ENCODE assay signal across 14 cellular contexts in the genomic region with DNA sequence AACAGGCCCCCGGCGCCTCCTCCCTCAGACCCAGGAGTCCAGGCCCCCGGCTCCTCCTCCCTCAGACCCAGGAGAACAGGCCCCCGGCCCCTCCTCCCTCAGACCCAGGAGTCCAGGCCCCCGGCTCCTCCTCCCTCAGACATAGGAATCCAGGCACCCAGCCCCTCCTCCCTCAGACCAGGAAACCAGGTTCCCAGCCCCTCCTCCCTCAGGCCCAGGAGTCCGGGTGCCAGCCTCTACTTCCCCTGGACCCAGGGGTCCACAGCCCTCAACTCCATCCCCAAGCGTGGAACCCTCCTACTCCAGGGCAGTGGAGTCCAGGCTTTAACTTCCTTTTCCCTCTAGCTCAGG. TPM values are rescaled to one million over a fixed set of nuclear protein-coding genes. Genes with fewer than 3 reads are reported as not detected.
DNase-seq lines count a peak whose midpoint lies in the region; ATAC-seq and TF ChIP-seq lines count a peak whose summit lies in the region.
"Had no signal": no experiment of that assay in that cellular context is flagged by ENCODE, and none has a peak within 500 bp of the region (broad histone marks: within the 10 kb centered on the region; RNA-seq: fewer than 3 reads in every experiment).

No MANE protein-coding gene starts in this region.

- POLR2A ChIA-PET in HCT116 (lab: Charles Lee) = interaction anchor here (1.6 to 2.0 kb wide), 3 partner anchors 17 to 35 kb away, joined by 8 to 29 read pairs (median 14); a partner anchor contains a TSS

- no CpG with 5 or more reads among the region's 7 CpGs for WGBS in iPS DF 6.9 (ENCODE audit: insufficient coverage, insufficient read length)
- WGBS in psoas muscle, 3 donors = 23 to 41% (median 32%) methylated on average over 5 to 6 of the region's 7 CpGs

- DNase-seq in HCT116 (ENCODE audit: low read depth, low spot score) = no peak
- DNase-seq in RWPE2 (ENCODE audit: low spot score) = no peak
- no peak for DNase-seq in iPS DF 6.9 (ENCODE audit: low read depth, low spot score)
- DNase-seq in psoas muscle = no peak
- DNase-seq in activated effector memory CD4-positive, alpha-beta T cell treated with anti-CD3 and anti-CD28 coated beads, Interleukin-2, amount 50 U/mL, for 16 hours = no peak
- no peak for DNase-seq in effector memory CD4-positive, alpha-beta T cell
- DNase-seq in amniotic stem cell (lab: John Stamatoyannopoulos, UW) = no peak
- DNase-seq: activated CD4-positive, alpha-beta T cell treated with anti-CD3 and anti-CD28 coated beads for 48 hours; activated gamma-delta T cell treated with Interleukin-2 at 50 U/mL for 16 hours; CD4-positive, alpha-beta memory T cell; nucleus accumbens had no signal

- CTCF ChIA-PET in HCT116 (lab: Charles Lee) = interaction anchor here (1.1 to 2.6 kb wide), 6 partner anchors 9 to 218 kb away, joined by 3 to 22 read pairs (median 4); a partner anchor contains a TSS

- H3K79me2 ChIP-seq in HCT116 (ENCODE audit: insufficient read depth, low read length) = 0 out of 2 replicates have a peak, but pooled peaks cover 3% of the 10 kb centered on the region

- H3K27me3 ChIP-seq in HCT116 (ENCODE audit: insufficient read depth, low read length) (no peaks in the 10 kb centered on the region), RWPE2 (ENCODE audit: insufficient read depth, poor library complexity, severe bottlenecking) (no peaks in the 10 kb centered on the region), iPS DF 6.9 (ENCODE audit: control insufficient read depth, insufficient read depth, low read length) (no peaks in the 10 kb centered on the region), psoas muscle (ENCODE audit: insufficient read depth in 3 of 3, low read length in 2 of 3) (peaks cover 0 to 18% (median 8%) of the 10 kb centered on the region in 3 donors)
- H3K27me3 ChIP-seq in effector memory CD4-positive, alpha-beta T cell (replicated peaks; ENCODE audit: control insufficient read depth, insufficient read depth, low read length, poor library complexity, severe bottlenecking) = no peaks in the 10 kb centered on the region

- TF ChIP-seq POLR2A in HCT116 (IDR thresholded peaks at IDR 0.05; ENCODE audit: borderline replicate concordance, extremely low read depth, insufficient read depth, insufficient read length) = no peak

- H3K9me2 ChIP-seq in HCT116 (ENCODE audit: insufficient read depth) = no peaks in the 10 kb centered on the region

- H3K4me3 ChIP-seq in HCT116 (replicated peaks in 1 of 2; ENCODE audit: low read depth in 1 of 2, low read length in 2 of 2) = peak overlapping the region; percentile 69 to 85
- H3K4me3 ChIP-seq in RWPE2 (ENCODE audit: severe bottlenecking) = peak overlapping the region; percentile 54
- peak overlapping the region; percentile 21; the same call in 1 of the 2 replicates for H3K4me3 ChIP-seq in iPS DF 6.9 (ENCODE audit: low read length)
- peak overlapping the region; percentile 29 for H3K4me3 ChIP-seq in psoas muscle
- H3K4me3 ChIP-seq in effector memory CD4-positive, alpha-beta T cell (ENCODE audit: insufficient read depth, low read depth, low read length, poor library complexity, severe bottlenecking) = no peak overlapping the region
- H3K4me3 ChIP-seq: thoracic aorta had no signal

- H3K4me1 ChIP-seq in HCT116 (ENCODE audit: control insufficient read depth in 1 of 2, insufficient read depth in 2 of 2, low read length in 2 of 2) = peaks cover 8 to 25% of the 10 kb centered on the region in 2 experiments; a peak in 3 of 4 replicates
- H3K4me1 ChIP-seq in RWPE2 (ENCODE audit: insufficient read depth, poor library complexity, severe bottlenecking) = no peaks in the 10 kb centered on the region
- peaks cover 11% of the 10 kb centered on the region; the same call in 1 of the 2 replicates for H3K4me1 ChIP-seq in iPS DF 6.9 (ENCODE audit: control insufficient read depth, insufficient read depth, low read length)
- no peaks in the 10 kb centered on the region for H3K4me1 ChIP-seq in psoas muscle
- peaks cover 10% of the 10 kb centered on the region for H3K4me1 ChIP-seq in effector memory CD4-positive, alpha-beta T cell (ENCODE audit: control insufficient read depth, insufficient read depth, low read length, poor library complexity, severe bottlenecking)

- intact Hi-C loops in HCT116 (cut with micrococcal nuclease) (loop anchor here (2.0 kb wide), 1 partner anchor 58 kb away; no protein-coding TSS in a partner anchor), psoas muscle (cut with DNase I) (no loop called here)

- TF ChIP-seq RAD21 in HCT116 (IDR thresholded peaks at IDR 0.05; ENCODE audit: low read depth) = no peak

- TF ChIP-seq CTCF in HCT116 (IDR thresholded peaks at IDR 0.05 in 2 of 3, conservative IDR thresholded peaks at IDR 0.05 in 1 of 3; ENCODE audit: borderline replicate concordance in 1 of 3, insufficient read depth in 1 of 3, low read depth in 2 of 3, low read length in 2 of 3) (no peak), RWPE2 (IDR thresholded peaks at IDR 0.05; ENCODE audit: poor library complexity, severe bottlenecking) (no peak), psoas muscle (IDR thresholded peaks at IDR 0.05) (no peak)

- BruUV-seq in HCT116 (replicated peaks; lab: Mats Ljungman, UMichigan) = TSS peak; percentile 30

- no peak overlapping the region for H2AFZ ChIP-seq in HCT116 (ENCODE audit: low read depth, low read length, poor library complexity, severe bottlenecking)

- H3K9ac ChIP-seq in HCT116 (ENCODE audit: low read length) = peak overlapping the region; percentile 90

- no peaks in the 10 kb centered on the region for H4K20me1 ChIP-seq in HCT116 (ENCODE audit: insufficient read depth)

- peak overlapping the region; percentile 94 for H3K4me2 ChIP-seq in HCT116 (ENCODE audit: low read length)

- H3K36me3 ChIP-seq in HCT116 (ENCODE audit: control insufficient read depth in 1 of 2, insufficient read depth in 2 of 2, low read length in 2 of 2) = peaks cover 0 to 4% of the 10 kb centered on the region in 2 experiments; a peak in 1 of 4 replicates
- H3K36me3 ChIP-seq in RWPE2 (ENCODE audit: low read depth) = peaks cover 13% of the 10 kb centered on the region
- no peaks in the 10 kb centered on the region; the same call in 1 of the 2 replicates for H3K36me3 ChIP-seq in iPS DF 6.9 (ENCODE audit: control insufficient read depth, insufficient read depth, low read length)
- no peaks in the 10 kb centered on the region for H3K36me3 ChIP-seq in psoas muscle (ENCODE audit: insufficient read depth in 1 of 2, low read depth in 1 of 2)
- H3K36me3 ChIP-seq in effector memory CD4-positive, alpha-beta T cell (ENCODE audit: control insufficient read depth, insufficient read depth, low read length) = peaks cover 3% of the 10 kb centered on the region
- H3K36me3 ChIP-seq: thoracic aorta had no signal

- ATAC-seq in HCT116 (peak; percentile 51), RWPE2 (ENCODE audit: low read depth) (no peak; the same call in 2 of the 3 replicates), psoas muscle (no peak), GM18511 (IDR thresholded peaks at IDR 0.05; ENCODE audit: unreplicated experiment) (no peak)

- H3K27ac ChIP-seq in HCT116 (ENCODE audit: low read depth, low read length) (peak overlapping the region; percentile 86), RWPE2 (ENCODE audit: poor library complexity, severe bottlenecking) (peak overlapping the region; percentile 73), iPS DF 6.9 (ENCODE audit: low read length) (no peak overlapping the region), psoas muscle (no peak overlapping the region)
- H3K27ac ChIP-seq in effector memory CD4-positive, alpha-beta T cell (ENCODE audit: insufficient read depth, low read length, poor library complexity, severe bottlenecking) = no peak overlapping the region
- H3K27ac ChIP-seq: thoracic aorta had no signal

- no peaks in the 10 kb centered on the region for H3K9me3 ChIP-seq in HCT116 (ENCODE audit: control insufficient read depth in 1 of 2, insufficient read depth in 1 of 2, low read depth in 1 of 2, low read length in 2 of 2)
- no peaks in the 10 kb centered on the region for H3K9me3 ChIP-seq in RWPE2 (ENCODE audit: severe bottlenecking)
- no peaks in the 10 kb centered on the region for H3K9me3 ChIP-seq in iPS DF 6.9 (ENCODE audit: control insufficient read depth, insufficient read depth, low read length)
- no peaks in the 10 kb centered on the region for H3K9me3 ChIP-seq in psoas muscle
- no peaks in the 10 kb centered on the region for H3K9me3 ChIP-seq in effector memory CD4-positive, alpha-beta T cell (ENCODE audit: control insufficient read depth, low read length)
- H3K9me3 ChIP-seq: thoracic aorta had no signal

- RAD21 ChIA-PET in HCT116 (lab: Charles Lee; ENCODE audit: low non-redundant PET in 1 of 2, low total read pairs in 2 of 2, uncharacterized antibody in 2 of 2, unreplicated experiment in 2 of 2) = no interaction called here

TF ChIP-seq in HCT116, 20 proteins besides CTCF, POLR2A, EP300 and RAD21 (continues in another document):
- TF ChIP-seq EZH2phosphoT487 (IDR thresholded peaks at IDR 0.05; ENCODE audit: borderline replicate concordance) (no peak), JUND (IDR thresholded peaks at IDR 0.05) (no peak), TCF7L2 (IDR thresholded peaks at IDR 0.05; ENCODE audit: borderline replicate concordance, extremely low read depth, insufficient read depth, insufficient read length) (no peak)

RNA-seq across cellular contexts. Expression of a gene that starts 0.6 kb away (rescaled TPM):
- total RNA-seq in HCT116 (2021; ENCODE audit: unreplicated experiment) (60.3 TPM), psoas muscle (1 to 10 TPM in 1 of 4 donors, under 1 TPM in 2, not detected in 1; 0.55 to 2.5 (median 0.74) TPM)
- 72.2 and 90.5 TPM in 2 replicates for polyA plus RNA-seq in HCT116 (2012)
- polyA plus RNA-seq in psoas muscle = under 1 TPM; 0.64 to 0.70 (median 0.70) TPM
- total RNA-seq: H4 had no signal

RNA-seq across cellular contexts. Expression of a gene that starts 12.9 kb away (rescaled TPM):
- 7.6 TPM for total RNA-seq in HCT116 (2021; ENCODE audit: unreplicated experiment)
- 6.8 and 8.0 TPM in 2 replicates for polyA plus RNA-seq in HCT116 (2012)
- total RNA-seq in psoas muscle = 10 to 100 TPM in 1 of 4 donors, 1 to 10 TPM in 3; 5.8 to 10.2 (median 7.0) TPM
- polyA plus RNA-seq in psoas muscle = 10 to 100 TPM; 11.4 to 19.6 (median 12.1) TPM

RNA-seq across cellular contexts. Expression of a gene that starts 17.0 kb away (rescaled TPM):
- total RNA-seq in HCT116 (2021; ENCODE audit: unreplicated experiment) = 113 TPM
- polyA plus RNA-seq in HCT116 (2012) = 80.1 and 82.8 TPM in 2 replicates
- 10 to 100 TPM in 3 of 4 donors, 1 to 10 TPM in 1; 6.2 to 17.8 (median 11.4) TPM for total RNA-seq in psoas muscle
- polyA plus RNA-seq in psoas muscle = 10 to 100 TPM in 1 of 3 donors, 1 to 10 TPM in 2; 6.3 to 11.4 (median 8.4) TPM

RNA-seq across cellular contexts. Expression of a gene that starts 18.7 kb away (rescaled TPM):
- total RNA-seq in HCT116 (2021; ENCODE audit: unreplicated experiment) (99.9 TPM), psoas muscle (10 to 100 TPM; 17.4 to 44.6 (median 19.2) TPM)
- 72.0 and 86.5 TPM in 2 replicates for polyA plus RNA-seq in HCT116 (2012)
- polyA plus RNA-seq in psoas muscle = 10 to 100 TPM; 15.5 to 42.6 (median 24.5) TPM

RNA-seq across cellular contexts. Expression of a gene that starts 28.3 kb away (rescaled TPM):
- total RNA-seq in HCT116 (2021; ENCODE audit: unreplicated experiment) = 1,666 TPM
- polyA plus RNA-seq in HCT116 (2012) = 2,933 and 3,847 TPM in 2 replicates
- 100 to 1,000 TPM; 479 to 705 (median 663) TPM for total RNA-seq in psoas muscle
- 1,000 to 10,000 TPM; 1,294 to 2,049 (median 1,972) TPM for polyA plus RNA-seq in psoas muscle

Comparison
In these comparisons a context has a peak if more than half of its experiments do, and no peak if none do; other contexts are left out.
1. H3K27ac ChIP-seq: peak in HCT116 (single experiment) and RWPE2 (single experiment); none in iPS DF 6.9 (single experiment), psoas muscle (single experiment) and effector memory CD4-positive, alpha-beta T cell (single experiment).
2. RNA of a gene that starts 0.6 kb away (total RNA-seq): 60.3 TPM in HCT116 (single experiment); 0.55 to 2.5 TPM in psoas muscle; every median in the first group is over 10 times any median in the second.